8 cellular contexts compared by ENCODE assay signal in genomic region chr16:2531696-2532493, GRCh38. TPM values are rescaled to one million over a fixed set of nuclear protein-coding genes. Genes with fewer than 3 reads are reported as not detected.
DNase-seq lines count a peak whose midpoint lies in the region; ATAC-seq and TF ChIP-seq lines count a peak whose summit lies in the region.

No MANE protein-coding gene starts in this region.

- peak overlapping the region; percentile 77 for H3K9ac ChIP-seq in OCI-LY1 (ENCODE audit: low read length)

- peaks cover 15% of the 10 kb centered on the region for H3K4me1 ChIP-seq in OCI-LY1 (ENCODE audit: insufficient read depth, low read length, severe bottlenecking)

- H3K9me2 ChIP-seq in OCI-LY1 (ENCODE audit: low read depth, low read length) = no peaks in the 10 kb centered on the region

- H3K9me3 ChIP-seq in OCI-LY1 (ENCODE audit: low read length) = no peaks in the 10 kb centered on the region

- peak overlapping the region; percentile 98 for H3K27ac Mint-ChIP-seq in Calu3 (ENCODE audit: unreplicated experiment)

- no peaks in the 10 kb centered on the region for H3K27me3 Mint-ChIP-seq in Calu3 (ENCODE audit: unreplicated experiment)

- H3K79me2 ChIP-seq in OCI-LY1 (ENCODE audit: insufficient read depth, low read length) = no peaks in the 10 kb centered on the region

- TF ChIP-seq CTCF in Calu3 (IDR thresholded peaks at IDR 0.05; ENCODE audit: unreplicated experiment) = no peak
- TF ChIP-seq CTCF in OCI-LY1 (IDR thresholded peaks at IDR 0.05; ENCODE audit: low read length) = no peak

- peak overlapping the region; percentile 61 for H3K4me3 ChIP-seq in OCI-LY1 (ENCODE audit: low read depth, low read length, poor library complexity, severe bottlenecking)

- ATAC-seq in GM21515 (IDR thresholded peaks at IDR 0.05; ENCODE audit: unreplicated experiment) = peak; percentile 75

- H3K4me3 Mint-ChIP-seq in Calu3 (ENCODE audit: low read depth, unreplicated experiment) = peak overlapping the region; percentile 89

- peaks cover 8% of the 10 kb centered on the region for H3K4me1 Mint-ChIP-seq in Calu3 (ENCODE audit: low read depth, unreplicated experiment)

- H3F3A ChIP-seq in OCI-LY1 (ENCODE audit: insufficient read depth, low read length) = no peaks in the 10 kb centered on the region

- H2AFZ ChIP-seq in OCI-LY1 (ENCODE audit: low read length) = no peak overlapping the region

- peak overlapping the region; percentile 83 for H3K27ac ChIP-seq in OCI-LY1 (ENCODE audit: low read depth, low read length, poor library complexity, severe bottlenecking)

- no TSS peak for BruUV-seq in Calu3 (replicated peaks; lab: Mats Ljungman, UMichigan)

- H3K27me3 ChIP-seq in OCI-LY1 (ENCODE audit: insufficient read depth, low read length) = no peaks in the 10 kb centered on the region

- H3K9me3 Mint-ChIP-seq in Calu3 (ENCODE audit: low read depth, unreplicated experiment) = no peaks in the 10 kb centered on the region

- H4K20me1 ChIP-seq in OCI-LY1 (ENCODE audit: insufficient read depth, low read length) = no peaks in the 10 kb centered on the region

- intact Hi-C loops in Calu3 (cut with micrococcal nuclease; ENCODE audit: unreplicated experiment) = no loop called here

- H3K4me2 ChIP-seq in OCI-LY1 (ENCODE audit: low read length) = peak overlapping the region; percentile 74

- peak; percentile 99 for DNase-seq in Calu3
- DNase-seq in HuH-7 (ENCODE audit: low spot score) = peak; percentile 96
- peak; percentile 97 for DNase-seq in activated T-cell treated with anti-CD3 and anti-CD28 coated beads for 24 hours (ENCODE audit: low read depth)
- DNase-seq in epidermal melanocyte (ENCODE audit: insufficient read length, low spot score) = peak; percentile 99
- peak; percentile 98 for DNase-seq in mucosa of gallbladder (ENCODE audit: low spot score)
- DNase-seq in stimulated activated CD8-positive, alpha-beta memory T cell treated with anti-CD3 and anti-CD28 coated beads, Interleukin-4, amount 100 ng/mL, for 24 hours (ENCODE audit: low read depth) = peak; percentile 99

- peaks cover 60% of the 10 kb centered on the region for H3K36me3 Mint-ChIP-seq in Calu3 (ENCODE audit: insufficient read depth, unreplicated experiment)

- CTCF ChIA-PET in Calu3 (lab: Charles Lee) = interaction anchor here (0.5 to 1.6 kb wide), 3 partner anchors 11 to 326 kb away, joined by 4 to 8 read pairs (median 4); no protein-coding TSS in a partner anchor

- peaks cover 25% of the 10 kb centered on the region; the same call in 1 of the 2 replicates for H3K36me3 ChIP-seq in OCI-LY1 (ENCODE audit: insufficient read depth, low read length)

RNA-seq across cellular contexts. Expression of gene CEMP1, which starts 0.7 kb away (rescaled TPM):
- total RNA-seq in Calu3 (2022) (0.86 and 0.90 TPM in 2 replicates), mucosa of gallbladder (1.8 TPM)

RNA-seq across cellular contexts. Expression of gene PDPK1, which starts 5.9 kb away (rescaled TPM):
- total RNA-seq in Calu3 (2022) (57.4 and 62.4 TPM in 2 replicates), mucosa of gallbladder (72.0 TPM)

RNA-seq across cellular contexts. Expression of gene AMDHD2, which starts 11.7 kb away (rescaled TPM):
- total RNA-seq in Calu3 (2022) (60.2 and 65.1 TPM in 2 replicates), mucosa of gallbladder (60.9 TPM)

RNA-seq across cellular contexts. Expression of gene ATP6V0C, which starts 18.1 kb away (rescaled TPM):
- total RNA-seq in Calu3 (2022) (260 and 262 TPM in 2 replicates), mucosa of gallbladder (246 TPM)

RNA-seq across cellular contexts. Expression of gene TBC1D24, which starts 57.0 kb away (rescaled TPM):
- total RNA-seq in Calu3 (2022) (31.3 and 33.3 TPM in 2 replicates), mucosa of gallbladder (20.6 TPM)

Comparison
In these comparisons a context has a peak if more than half of its experiments do, and no peak if none do; other contexts are left out.
1. Peak in every context shown above with its lines: DNase-seq, ATAC-seq, H3K4me3 ChIP-seq and H3K27ac ChIP-seq.